ENCODE assay signal across 17 cellular contexts in the genomic region with DNA sequence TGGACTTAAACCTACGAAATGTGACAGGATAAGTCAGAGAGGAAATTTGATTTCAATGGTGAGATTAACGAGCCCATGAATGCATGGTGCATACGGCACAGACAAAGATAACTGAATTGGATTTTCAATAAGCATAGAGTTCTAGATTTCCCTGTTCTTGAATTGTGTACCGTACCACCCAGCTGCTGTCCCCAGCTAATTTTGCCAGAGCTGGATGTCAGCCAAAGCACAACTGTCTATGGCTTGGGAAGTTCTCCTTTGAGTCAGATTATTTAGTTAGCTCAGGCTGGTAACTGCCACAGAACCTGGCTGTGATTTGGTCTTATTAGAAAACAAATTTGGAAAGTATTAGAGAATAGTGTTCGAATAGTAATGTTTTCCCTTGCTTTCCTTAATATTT.
"Had no signal": no experiment of that assay in that cellular context is flagged by ENCODE, and none has a peak within 500 bp of the region (broad histone marks: within the 10 kb centered on the region; RNA-seq: fewer than 3 reads in every experiment).

No MANE protein-coding gene starts in this region.

- DNase-seq: activated effector memory CD4-positive, alpha-beta T cell treated with Interleukin-2 at 50 U/mL for 16 hours; brain microvascular endothelial cell; cerebellar nuclear complex; immature natural killer cell; left cardiac atrium; mucosa of descending colon; occipital lobe; sigmoid colon; stimulated activated CD4-positive, alpha-beta T cell treated with anti-CD3 and anti-CD28 coated beads, Interleukin-2, amount 100 ng/mL, for 48 hours; stimulated activated naive CD4-positive, alpha-beta T cell treated with Interleukin-2 at 50 U/mL for 16 hours; T-helper 2 cell had no signal

- H3K27me3 ChIP-seq: brain microvascular endothelial cell, suprapubic skin had no signal

- H3K4me3 ChIP-seq: mucosa of descending colon, prostate gland, sigmoid colon, suprapubic skin had no signal

- H3K9me3 ChIP-seq: mucosa of descending colon, prostate gland, sigmoid colon, suprapubic skin had no signal

- ATAC-seq: mucosa of descending colon had no signal

- H3K9me3 Mint-ChIP-seq: dendritic cell treated with granulocyte-macrophage colony-stimulating factor and Interleukin-4, amounts not matched to agents 40 ng/mL and 50 ng/mL, for 4 days; immature natural killer cell; nephron; type B pancreatic cell had no signal

- H3K36me3 ChIP-seq: brain microvascular endothelial cell, prostate gland, sigmoid colon, suprapubic skin had no signal

- H3K4me1 ChIP-seq: prostate gland, sigmoid colon, suprapubic skin had no signal

- H3K36me3 Mint-ChIP-seq: activated naive CD8-positive, alpha-beta T cell; immature natural killer cell; type B pancreatic cell had no signal

- H3K27ac Mint-ChIP-seq: activated naive CD8-positive, alpha-beta T cell; dendritic cell treated with granulocyte-macrophage colony-stimulating factor and Interleukin-4, amounts not matched to agents 40 ng/mL and 50 ng/mL, for 4 days; immature natural killer cell; nephron; type B pancreatic cell had no signal

- H3K27ac ChIP-seq: brain microvascular endothelial cell, prostate gland, sigmoid colon, suprapubic skin had no signal
